27 cellular contexts compared by ENCODE assay signal in genomic region chr5:17346811-17347210, GRCh38.
DNase-seq lines count a peak whose midpoint lies in the region; ATAC-seq, FAIRE-seq and TF ChIP-seq lines count a peak whose summit lies in the region.
"Had no signal": no experiment of that assay in that cellular context is flagged by ENCODE, and none has a peak within 500 bp of the region (broad histone marks: within the 10 kb centered on the region; RNA-seq: fewer than 3 reads in every experiment).

No MANE protein-coding gene starts in this region.

- peaks cover 2% of the 10 kb centered on the region for H3K27me3 Mint-ChIP-seq in GM23338 (ENCODE audit: insufficient read depth, low read depth, poor library complexity)
- H3K27me3 Mint-ChIP-seq: CD4-positive, alpha-beta memory T cell had no signal

- H3K79me2 ChIP-seq in GM23248 (ENCODE audit: insufficient read depth) (no peaks in the 10 kb centered on the region), GM23338 (replicated peaks; ENCODE audit: insufficient read depth) (no peaks in the 10 kb centered on the region)

- H3K4me3 ChIP-seq in A549, result no peak overlapping the region
- no peak overlapping the region for H3K4me3 ChIP-seq in GM23248
- H3K4me3 ChIP-seq in choroid plexus epithelial cell (ENCODE audit: low read depth, low read length), result no peak overlapping the region
- H3K4me3 ChIP-seq in GM23338, result no peak overlapping the region

- H2AFZ ChIP-seq in GM23248, result no peak overlapping the region
- H2AFZ ChIP-seq in GM23338, result no peak overlapping the region

- no peaks in the 10 kb centered on the region for H3K27me3 ChIP-seq in GM23248 (replicated peaks; ENCODE audit: insufficient read depth)
- no peaks in the 10 kb centered on the region for H3K27me3 ChIP-seq in GM23338 (ENCODE audit: insufficient read depth)

- no peak for TF ChIP-seq CTCF in A549 (IDR thresholded peaks at IDR 0.05)
- TF ChIP-seq CTCF in choroid plexus epithelial cell (conservative IDR thresholded peaks at IDR 0.05; ENCODE audit: low read depth, low read length), result no peak
- TF ChIP-seq CTCF in GM23338 (conservative IDR thresholded peaks at IDR 0.05; ENCODE audit: low read depth in 2 of 2), result no peak

- H4K20me1 ChIP-seq in GM23248 (ENCODE audit: insufficient read depth) (no peaks in the 10 kb centered on the region), GM23338 (replicated peaks; ENCODE audit: insufficient read depth) (no peaks in the 10 kb centered on the region)

- H3K27ac Mint-ChIP-seq in GM23338, result no peak overlapping the region
- H3K27ac Mint-ChIP-seq: CD4-positive, alpha-beta memory T cell had no signal

- ATAC-seq in A549 (no peak), GM23338 (no peak), HG02678 (IDR thresholded peaks at IDR 0.05; ENCODE audit: unreplicated experiment) (no peak)

- CTCF ChIA-PET in A549 (lab: Yijun Ruan, JAX), result interaction anchor here (1.0 kb wide), 1 partner anchor 131 kb away, joined by 3 read pairs; no protein-coding TSS in a partner anchor

- no peak overlapping the region for H3K4me2 ChIP-seq in A549
- H3K4me2 ChIP-seq in GM23248 (ENCODE audit: unreplicated experiment), result no peak overlapping the region
- no peak overlapping the region for H3K4me2 ChIP-seq in GM23338

- peaks cover 30% of the 10 kb centered on the region for H3K4me1 ChIP-seq in A549
- 0 out of 2 replicates have a peak, but pooled peaks cover 11% of the 10 kb centered on the region for H3K4me1 ChIP-seq in GM23248 (ENCODE audit: insufficient read depth)
- H3K4me1 ChIP-seq in GM23338 (ENCODE audit: insufficient read depth), result peaks cover 6% of the 10 kb centered on the region; the same call in 1 of the 2 replicates

- no peaks in the 10 kb centered on the region for H3K9me2 ChIP-seq in GM23248 (ENCODE audit: insufficient read depth)
- no peaks in the 10 kb centered on the region for H3K9me2 ChIP-seq in GM23338 (ENCODE audit: insufficient read depth)

- WGBS in A549 (ENCODE audit: missing lambda C conversion rate), result 88% methylated on average over 2 of the region's 2 CpGs
- WGBS in GM23248 (ENCODE audit: low coverage in 1 of 2, low lambda C conversion rate in 2 of 2, missing lambda C conversion rate in 2 of 2), 2 experiments, result 57 to 63% methylated on average over 2 of the region's 2 CpGs

- H3K36me3 ChIP-seq in GM23248 (ENCODE audit: low read depth) (no peaks in the 10 kb centered on the region), GM23338 (ENCODE audit: insufficient read depth) (no peaks in the 10 kb centered on the region)

- TF ChIP-seq EP300 in A549 (IDR thresholded peaks at IDR 0.05), result no peak

- no peak for DNase-seq in A549 (ENCODE audit: low read depth in 1 of 2, low spot score in 1 of 2)
- peak; percentile 11 for DNase-seq in GM23248
- DNase-seq in choroid plexus epithelial cell (ENCODE audit: low read depth), result peak; percentile 58
- DNase-seq in iris pigment epithelial cell (ENCODE audit: low read depth), result peak; percentile 65
- DNase-seq in GM23338 (ENCODE audit: low spot score), result no peak
- no peak for DNase-seq in NCI-H774 (lab: John Stamatoyannopoulos, UW)
- DNase-seq in activated CD8-positive, alpha-beta memory T cell treated with anti-CD3 and anti-CD28 coated beads, Interleukin-2, amount 50 U/mL, for 48 hours, result no peak
- DNase-seq: 8988T; AML-193; C1 segment of cervical spinal cord; CD4-positive, alpha-beta memory T cell; COR-L47; DMS53; GDM1; KBM-7; NCI-H1048; NCI-H1417; NCI-H1694; NCI-H2029 treated with DMSO at 0.1 percent for 48 hours; NCI-H446 treated with DMSO at 0.1 percent for 48 hours; NCI-H526; RPMI8226; SHP77 had no signal

- H3F3A ChIP-seq in GM23248 (ENCODE audit: insufficient read depth) (no peaks in the 10 kb centered on the region; the same call in 1 of the 2 replicates), GM23338 (replicated peaks; ENCODE audit: low read depth) (no peaks in the 10 kb centered on the region)

- in situ Hi-C loops in GM23248 (cut with MboI), result no loop called here

- no peaks in the 10 kb centered on the region for H3K36me3 Mint-ChIP-seq in GM23338 (ENCODE audit: low read depth)
- H3K36me3 Mint-ChIP-seq: CD4-positive, alpha-beta memory T cell had no signal

- no peak for FAIRE-seq in A549 (lab: Jason Lieb, UNC)
- FAIRE-seq: GM12891, H54, HTR-8/SVneo had no signal

- H3K9me3 ChIP-seq in A549 (no peaks in the 10 kb centered on the region), GM23248 (ENCODE audit: low read depth) (no peaks in the 10 kb centered on the region)

- H3K9ac ChIP-seq in GM23248, result no peak overlapping the region

- TF ChIP-seq POLR2A in A549 (IDR thresholded peaks at IDR 0.05; ENCODE audit: low read length), result no peak

- no peak overlapping the region for H3K4me3 Mint-ChIP-seq in GM23338
- H3K4me3 Mint-ChIP-seq: CD4-positive, alpha-beta memory T cell had no signal

- TF ChIP-seq RAD21 in A549 (conservative IDR thresholded peaks at IDR 0.05 in 1 of 2, IDR thresholded peaks at IDR 0.05 in 1 of 2), result no peak

- H3K9me3 Mint-ChIP-seq in GM23338, result no peaks in the 10 kb centered on the region; the same call in 2 of the 3 replicates

- H3K27ac ChIP-seq in A549, result peak overlapping the region in 1 of 2 experiments; percentile 44; a peak in 3 of 6 replicates
- H3K27ac ChIP-seq in GM23248, result no peak overlapping the region
- H3K27ac ChIP-seq in GM23338 (ENCODE audit: low read depth), result no peak overlapping the region

- POLR2A ChIA-PET in A549 (lab: Yijun Ruan, JAX), result no interaction called here

- H3K4me1 Mint-ChIP-seq in GM23338, result peaks cover 10% of the 10 kb centered on the region
- H3K4me1 Mint-ChIP-seq: CD4-positive, alpha-beta memory T cell had no signal

TF ChIP-seq in A549, 52 proteins besides CTCF, POLR2A, EP300 and RAD21:
- TF ChIP-seq CEBPB (IDR thresholded peaks at IDR 0.05) (peak; percentile 2 to 11; a peak in 1 of 4 replicates), CHD4 (IDR thresholded peaks at IDR 0.05; ENCODE audit: borderline replicate concordance) (no peak), SMC3 (IDR thresholded peaks at IDR 0.05) (no peak), HOXB5 (CRISPR knock-in tag; IDR thresholded peaks at IDR 0.05) (no peak), RARB (CRISPR knock-in tag; IDR thresholded peaks at IDR 0.05) (no peak), RNF2 (IDR thresholded peaks at IDR 0.05; ENCODE audit: borderline replicate concordance, low read depth) (no peak), ESRRA (IDR thresholded peaks at IDR 0.05; ENCODE audit: borderline replicate concordance, low read length) (no peak)
TF ChIP-seq in A549: peak in this region for 1.

TF ChIP-seq in GM23338, 12 proteins besides CTCF, POLR2A, EP300 and RAD21 (continues in another document):
- no peak for TF ChIP-seq CREB1 (CRISPR knock-in tag; IDR thresholded peaks at IDR 0.05; ENCODE audit: low read depth)
- no peak for TF ChIP-seq STAT1 (IDR thresholded peaks at IDR 0.05; ENCODE audit: unreplicated experiment)
- no peak for TF ChIP-seq JUNB (IDR thresholded peaks at IDR 0.05; ENCODE audit: unreplicated experiment)
- TF ChIP-seq ZNF462 (CRISPR knock-in tag; IDR thresholded peaks at IDR 0.05), result no peak

Comparison
In these comparisons a context has a peak if more than half of its experiments do, and no peak if none do; other contexts are left out.
1. DNase-seq: peak in GM23248 (single experiment), choroid plexus epithelial cell (single experiment) and iris pigment epithelial cell (single experiment); none in A549 (0 of 2), GM23338 (single experiment), NCI-H774 (single experiment) and activated CD8-positive, alpha-beta memory T cell treated with anti-CD3 and anti-CD28 coated beads, Interleukin-2, amount 50 U/mL, for 48 hours (single experiment).